9 cellular contexts compared by ENCODE assay signal in the genomic region with DNA sequence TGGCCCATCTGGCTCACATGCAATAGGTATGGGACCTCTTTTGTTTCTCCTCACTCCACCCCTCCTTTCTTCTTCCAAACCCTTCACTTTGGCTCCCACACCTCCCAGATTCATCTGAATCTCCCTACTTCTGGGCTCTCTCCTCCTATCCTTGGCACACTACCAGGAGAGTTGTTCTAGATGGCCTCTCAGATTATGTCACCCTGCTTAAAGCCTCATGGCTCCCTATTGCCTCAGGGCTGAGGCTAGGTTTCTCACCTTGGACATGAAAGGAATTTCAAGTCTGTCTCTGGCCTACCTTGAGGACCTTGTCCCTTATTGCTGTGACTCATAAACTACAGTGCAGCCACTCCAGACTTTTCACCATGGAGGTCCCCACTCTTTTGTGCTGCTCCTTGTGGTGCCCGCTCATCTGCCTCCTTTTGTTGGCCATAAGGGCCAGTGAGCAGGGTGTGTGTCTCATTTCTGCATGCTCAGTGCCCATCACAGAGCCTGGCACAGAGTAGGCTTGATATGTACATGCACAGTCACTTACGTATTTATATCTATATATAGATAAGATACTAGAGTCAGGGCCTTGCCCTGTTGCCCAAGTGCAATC. TPM values are rescaled to one million over a fixed set of nuclear protein-coding genes. Genes with fewer than 3 reads are reported as not detected.
DNase-seq lines count a peak whose midpoint lies in the region; ATAC-seq, FAIRE-seq and TF ChIP-seq lines count a peak whose summit lies in the region.
"Had no signal": no experiment of that assay in that cellular context is flagged by ENCODE, and none has a peak within 500 bp of the region (broad histone marks: within the 10 kb centered on the region; RNA-seq: fewer than 3 reads in every experiment).

No MANE protein-coding gene starts in this region.

- H3K9ac ChIP-seq in subcutaneous abdominal adipose tissue (ENCODE audit: low read length in 5 of 5): no peak overlapping the region

- H3K9me3 ChIP-seq in ascending aorta: no peaks in the 10 kb centered on the region
- H3K9me3 ChIP-seq in subcutaneous abdominal adipose tissue (ENCODE audit: control insufficient read depth in 5 of 5, low read length in 5 of 5): no peaks in the 10 kb centered on the region

- H3K27ac ChIP-seq in ascending aorta: peak overlapping the region; percentile 96 to 98
- peak overlapping the region; percentile 55 for H3K27ac ChIP-seq in subcutaneous abdominal adipose tissue (ENCODE audit: low read depth, low read length)

- H3K4me1 ChIP-seq in ascending aorta (peaks cover 20 to 87% of the 10 kb centered on the region in 2 donors), subcutaneous abdominal adipose tissue (ENCODE audit: control insufficient read depth in 5 of 5, insufficient read depth in 5 of 5, low read length in 5 of 5) (peaks cover 11 to 53% (median 44%) of the 10 kb centered on the region in 5 donors)

- no peak for TF ChIP-seq CTCF in ascending aorta (IDR thresholded peaks at IDR 0.05)

- peaks cover 8 to 10% of the 10 kb centered on the region in 2 donors for H3K36me3 ChIP-seq in ascending aorta
- H3K36me3 ChIP-seq in subcutaneous abdominal adipose tissue (ENCODE audit: control insufficient read depth in 5 of 5, insufficient read depth in 5 of 5, low read length in 5 of 5): peaks cover 0 to 26% (median 22%) of the 10 kb centered on the region in 5 donors

- peaks cover 0 to 13% (median 6%) of the 10 kb centered on the region in 3 donors for H3K36me3 Mint-ChIP-seq in immature natural killer cell

- H3K9me3 Mint-ChIP-seq in immature natural killer cell: no peaks in the 10 kb centered on the region

- FAIRE-seq in HTR-8/SVneo (lab: Jason Lieb, UNC): peak; percentile 38

- H3K4me1 Mint-ChIP-seq in immature natural killer cell: peaks cover 11 to 14% of the 10 kb centered on the region in 2 donors

- H3K27me3 Mint-ChIP-seq in immature natural killer cell (ENCODE audit: low read depth in 3 of 3): peaks cover 0 to 2% (median 0%) of the 10 kb centered on the region in 3 donors

- peak overlapping the region in 4 of 6 donors; percentile 15 to 80 (median 52) for H3K27ac Mint-ChIP-seq in immature natural killer cell

- no peak for ATAC-seq in GM21529 (IDR thresholded peaks at IDR 0.05; ENCODE audit: unreplicated experiment)

- peak overlapping the region in 1 of 2 donors; percentile 60 for H3K4me3 ChIP-seq in ascending aorta
- H3K4me3 ChIP-seq in subcutaneous abdominal adipose tissue (ENCODE audit: low read depth in 1 of 5, low read length in 5 of 5): no peak overlapping the region

- H3K4me3 Mint-ChIP-seq in immature natural killer cell: no peak overlapping the region

- DNase-seq in HTR-8/SVneo (ENCODE audit: insufficient read length, low spot score): no peak
- DNase-seq in ascending aorta (ENCODE audit: low spot score in 2 of 2): no peak
- DNase-seq in immature natural killer cell: no peak
- no peak for DNase-seq in NOMO-1 treated with DMSO at 0.1 percent for 48 hours (lab: John Stamatoyannopoulos, UW; ENCODE audit: unreplicated experiment)
- no peak for DNase-seq in iPS-NIHi11 (ENCODE audit: low spot score)
- no peak for DNase-seq in DMS153 (lab: John Stamatoyannopoulos, UW)

- intact Hi-C loops in ascending aorta (cut with DNase I): no loop called here

- no peaks in the 10 kb centered on the region for H3K27me3 ChIP-seq in ascending aorta
- no peaks in the 10 kb centered on the region for H3K27me3 ChIP-seq in subcutaneous abdominal adipose tissue (ENCODE audit: control insufficient read depth in 5 of 5, insufficient read depth in 4 of 5, low read length in 5 of 5)

RNA-seq across cellular contexts. Expression of a gene that starts 1.0 kb away (rescaled TPM):
- total RNA-seq in ascending aorta: 280 TPM
- under 1 TPM in 1 of 3 donors, not detected in 2; 0.18 TPM for polyA plus RNA-seq in immature natural killer cell
- total RNA-seq: dermis microvascular lymphatic vessel endothelial cell had no signal

RNA-seq across cellular contexts. Expression of a gene that starts 9.7 kb away (rescaled TPM):
- 146 TPM for total RNA-seq in ascending aorta
- polyA plus RNA-seq in immature natural killer cell: 10 to 100 TPM in 1 of 3 donors, 1 to 10 TPM in 2; 3.4 to 23.0 (median 7.3) TPM

RNA-seq across cellular contexts. Expression of a gene that starts 23.0 kb away (rescaled TPM):
- total RNA-seq in ascending aorta: 0.53 TPM
- not detected for polyA plus RNA-seq in immature natural killer cell

RNA-seq across cellular contexts. Expression of a gene that starts 25.5 kb away (rescaled TPM):
- 49.1 TPM for total RNA-seq in ascending aorta
- polyA plus RNA-seq in immature natural killer cell: 1 to 10 TPM; 2.5 to 4.4 (median 2.5) TPM
